Comparison of ENCODE assay signal across 13 cellular contexts in the genomic region with DNA sequence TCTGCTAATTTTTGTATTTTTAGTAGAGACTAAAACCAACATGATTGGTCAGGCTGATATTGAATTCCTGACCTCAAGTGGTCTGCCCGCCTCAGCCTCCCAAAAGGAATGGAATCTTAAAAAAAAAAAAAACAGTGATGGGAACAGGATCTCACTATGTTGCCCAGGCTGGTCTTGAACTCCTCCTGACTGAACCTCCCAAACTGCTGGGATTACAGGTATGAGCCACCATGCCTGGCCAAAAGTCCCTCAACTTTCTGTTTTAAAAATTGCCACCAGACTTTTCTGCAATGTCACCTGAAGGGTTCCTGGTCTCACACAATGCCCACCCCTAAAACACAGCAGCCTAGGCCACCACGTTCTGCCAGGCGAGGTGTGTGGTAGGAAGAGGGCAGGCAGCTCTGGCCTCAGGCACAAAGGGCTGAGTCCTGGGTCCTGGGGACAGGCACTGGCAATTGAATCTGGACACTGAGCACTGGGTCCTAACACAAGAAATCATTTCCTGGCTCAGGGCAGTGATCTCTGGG. TPM values are rescaled to one million over a fixed set of nuclear protein-coding genes. Genes with fewer than 3 reads are reported as not detected.
A peak's percentile ranks its signal among the peaks of the same experiment; 100 is the strongest.
DNase-seq lines count a peak whose midpoint lies in the region; ATAC-seq and TF ChIP-seq lines count a peak whose summit lies in the region.
"Had no signal": no experiment of that assay in that cellular context is flagged by ENCODE, and none has a peak within 500 bp of the region (broad histone marks: within the 10 kb centered on the region; RNA-seq: fewer than 3 reads in every experiment).

No MANE protein-coding gene starts in this region.

- H2AK5ac ChIP-seq in neuronal stem cell (ENCODE audit: low read depth, low read length), result peak overlapping the region; percentile 94

- H3K23ac ChIP-seq in neuronal stem cell (ENCODE audit: low read depth, low read length, poor library complexity), result peak overlapping the region; percentile 85

- TF ChIP-seq CTCF in VCaP (conservative IDR thresholded peaks at IDR 0.05) (no peak), transverse colon (IDR thresholded peaks at IDR 0.05) (no peak)

- H3K27ac ChIP-seq in VCaP (peak overlapping the region; percentile 47), esophagus (ENCODE audit: low read depth in 2 of 2, low read length in 1 of 2) (peak overlapping the region; percentile 36 to 70), neuronal stem cell (replicated peaks; ENCODE audit: low read length) (peak overlapping the region; percentile 67), transverse colon (peak overlapping the region in 3 of 4 donors; percentile 36 to 53 (median 42))
- H3K27ac ChIP-seq: KMS-11 had no signal

- peak overlapping the region; percentile 90 for H2BK5ac ChIP-seq in neuronal stem cell (ENCODE audit: low read length)

- H3K4ac ChIP-seq in neuronal stem cell (ENCODE audit: low read length), result peak overlapping the region; percentile 95

- H2BK12ac ChIP-seq in neuronal stem cell (ENCODE audit: low read length), result peak overlapping the region; percentile 90

- H3K27me3 ChIP-seq in esophagus (ENCODE audit: control insufficient read depth in 1 of 2, insufficient read depth in 2 of 2, low read length in 2 of 2), result no peaks in the 10 kb centered on the region
- H3K27me3 ChIP-seq in neuronal stem cell (ENCODE audit: control insufficient read depth in 3 of 3, insufficient read depth in 3 of 3, low read depth in 1 of 3, low read length in 3 of 3), result no peaks in the 10 kb centered on the region
- no peaks in the 10 kb centered on the region for H3K27me3 ChIP-seq in transverse colon

- H3K4me3 ChIP-seq in esophagus (ENCODE audit: low read depth in 1 of 2, low read length in 2 of 2) (no peak overlapping the region), neuronal stem cell (ENCODE audit: low read length in 2 of 2) (no peak overlapping the region), transverse colon (no peak overlapping the region)

- H2BK15ac ChIP-seq in neuronal stem cell (ENCODE audit: low read length), result peak overlapping the region; percentile 58

- H3K9me3 ChIP-seq in esophagus (ENCODE audit: control insufficient read depth in 2 of 2, insufficient read depth in 1 of 2, low read depth in 1 of 2, low read length in 1 of 2), result no peaks in the 10 kb centered on the region
- no peaks in the 10 kb centered on the region for H3K9me3 ChIP-seq in neuronal stem cell (replicated peaks in 1 of 2; ENCODE audit: control insufficient read depth in 2 of 2, insufficient read depth in 1 of 2, low read depth in 1 of 2, low read length in 2 of 2)
- H3K9me3 ChIP-seq in transverse colon, result no peaks in the 10 kb centered on the region

- no peak overlapping the region for H3K9ac ChIP-seq in neuronal stem cell (ENCODE audit: low read depth, low read length, poor library complexity)
- H3K9ac ChIP-seq: KMS-11 had no signal

- peak overlapping the region; percentile 89 for H2AFZ ChIP-seq in neuronal stem cell (ENCODE audit: low read length)

- WGBS in esophagus, 2 donors, result 88 to 92% methylated on average over 3 of the region's 3 CpGs
- no CpG with 5 or more reads among the region's 3 CpGs for WGBS in neuronal stem cell (ENCODE audit: extremely low coverage in 2 of 2, insufficient read length in 2 of 2, insufficient replicate concordance in 1 of 2), 2 donors
- 90% methylated on average over 3 of the region's 3 CpGs; no CpG with 5 or more reads in 1 of the 2 donors for WGBS in transverse colon (ENCODE audit: low coverage in 1 of 2), 2 donors

- peak overlapping the region; percentile 89 for H3K14ac ChIP-seq in neuronal stem cell (ENCODE audit: low read length)

- H3K18ac ChIP-seq in neuronal stem cell (ENCODE audit: low read length), result peak overlapping the region; percentile 94

- DNase-seq in neuronal stem cell (ENCODE audit: low spot score), result no peak
- DNase-seq in transverse colon, result no peak
- DNase-seq in KG1 (lab: John Stamatoyannopoulos, UW), result no peak
- no peak for DNase-seq in NCI-H524 (lab: John Stamatoyannopoulos, UW)
- DNase-seq: activated T-cell treated with anti-CD3 and anti-CD28 coated beads, Interleukin-2, amount 50 U/mL, for 1 hour; glutamatergic neuron; NK-92 treated with Interleukin-12 subunit alpha and Interleukin-12 subunit beta, amount 100 ng/mL, for 24 hours had no signal

- no peak for TF ChIP-seq POLR2A in transverse colon (IDR thresholded peaks at IDR 0.05)

- peak overlapping the region; percentile 81 for H2BK120ac ChIP-seq in neuronal stem cell (ENCODE audit: low read depth, low read length)

- ATAC-seq in GM19324 (IDR thresholded peaks at IDR 0.05; ENCODE audit: low FRiP score, unreplicated experiment), result no peak
- no peak for ATAC-seq in HG02938 (IDR thresholded peaks at IDR 0.05; ENCODE audit: unreplicated experiment)
- ATAC-seq: left colon had no signal

- H3K36me3 ChIP-seq in esophagus (ENCODE audit: control insufficient read depth in 2 of 2, insufficient read depth in 2 of 2, low read length in 1 of 2) (no peaks in the 10 kb centered on the region), neuronal stem cell (replicated peaks in 1 of 2; ENCODE audit: control insufficient read depth in 2 of 2, insufficient read depth in 2 of 2, low read length in 2 of 2) (no peaks in the 10 kb centered on the region), transverse colon (no peaks in the 10 kb centered on the region)

- no peaks in the 10 kb centered on the region for H3K79me1 ChIP-seq in neuronal stem cell (ENCODE audit: low read depth, low read length)

- peak overlapping the region; percentile 82 for H4K8ac ChIP-seq in neuronal stem cell (ENCODE audit: low read depth, low read length)

- intact Hi-C loops in transverse colon (cut with DNase I; ENCODE audit: low total_unique reads), result no loop called here

- in situ Hi-C loops in transverse colon (cut with MboI; ENCODE audit: low pct_ligation_motif_present in 1 of 4, low pct_unique_long_range_greater_than_20kb in 1 of 4, low sequenced_read_pairs in 3 of 4), result no loop called here

- peaks cover 0 to 5% of the 10 kb centered on the region in 2 donors for H3K4me1 ChIP-seq in esophagus (ENCODE audit: control insufficient read depth in 2 of 2, insufficient read depth in 2 of 2, low read length in 1 of 2)
- peaks cover 13 to 15% of the 10 kb centered on the region in 2 donors for H3K4me1 ChIP-seq in neuronal stem cell (ENCODE audit: control insufficient read depth in 2 of 2, insufficient read depth in 1 of 2, low read depth in 1 of 2, low read length in 2 of 2)
- peaks cover 2 to 31% (median 7%) of the 10 kb centered on the region in 4 donors for H3K4me1 ChIP-seq in transverse colon

- H3K4me2 ChIP-seq in neuronal stem cell (ENCODE audit: insufficient read depth, low read length, poor library complexity, severe bottlenecking), result no peak overlapping the region
- H3K4me2 ChIP-seq: KMS-11 had no signal

- H4K91ac ChIP-seq in neuronal stem cell (ENCODE audit: low read depth, low read length, poor library complexity), result peak overlapping the region; percentile 22

- TF ChIP-seq EP300 in transverse colon (IDR thresholded peaks at IDR 0.05; ENCODE audit: low read depth), result no peak

RNA-seq across cellular contexts. Expression of gene THRAP3, which starts 21.2 kb away (rescaled TPM):
- 10 to 100 TPM; 19.5 to 30.8 TPM for polyA plus RNA-seq in esophagus
- 78.9 TPM for polyA plus RNA-seq in neuronal stem cell (2013, experiment 1 of 2)
- polyA plus RNA-seq in neuronal stem cell (2013, experiment 2 of 2), result 76.8 TPM
- 10 to 100 TPM; 25.8 to 73.7 (median 59.9) TPM for total RNA-seq in transverse colon

RNA-seq across cellular contexts. Expression of gene MAP7D1, which starts 47.1 kb away (rescaled TPM):
- 10 to 100 TPM; 33.1 to 55.3 TPM for polyA plus RNA-seq in esophagus
- 101 TPM for polyA plus RNA-seq in neuronal stem cell (2013, experiment 1 of 2)
- polyA plus RNA-seq in neuronal stem cell (2013, experiment 2 of 2), result 97.7 TPM
- 100 to 1,000 TPM in 1 of 4 donors, 10 to 100 TPM in 3; 74.3 to 187 (median 86.0) TPM for total RNA-seq in transverse colon

RNA-seq across cellular contexts. Expression of gene TRAPPC3, which starts 53.8 kb away (rescaled TPM):
- polyA plus RNA-seq in esophagus, result 10 to 100 TPM; 38.2 to 77.1 TPM
- polyA plus RNA-seq in neuronal stem cell (2013, experiment 1 of 2), result 49.3 TPM
- polyA plus RNA-seq in neuronal stem cell (2013, experiment 2 of 2), result 51.1 TPM
- 100 to 1,000 TPM in 3 of 4 donors, 10 to 100 TPM in 1; 54.6 to 165 (median 105) TPM for total RNA-seq in transverse colon
